ENCODE assay signal across 1 cellular context in genomic region chr6:168116975-168117899, GRCh38.
TF ChIP-seq lines count a peak whose summit lies in the region.

No MANE protein-coding gene starts in this region.

TF ChIP-seq in HepG2, 621 proteins besides CTCF, POLR2A, EP300 and RAD21 (continued from another document and continues in another):
- TF ChIP-seq DZIP1 (CRISPR knock-in tag; IDR thresholded peaks at IDR 0.05): peak; percentile 67; the same call in 1 of the 2 replicates
- TF ChIP-seq SRSF9 (IDR thresholded peaks at IDR 0.05; ENCODE audit: borderline replicate concordance, insufficient read depth, low read depth, low read length, poor library complexity, severe bottlenecking): no peak
- no peak for TF ChIP-seq SP2 (CRISPR knock-in tag; IDR thresholded peaks at IDR 0.05)
- no peak for TF ChIP-seq PAX8 (CRISPR knock-in tag; IDR thresholded peaks at IDR 0.05; ENCODE audit: borderline replicate concordance)
- TF ChIP-seq GPBP1L1 (CRISPR knock-in tag; IDR thresholded peaks at IDR 0.05): no peak
- TF ChIP-seq, protein P1, sequence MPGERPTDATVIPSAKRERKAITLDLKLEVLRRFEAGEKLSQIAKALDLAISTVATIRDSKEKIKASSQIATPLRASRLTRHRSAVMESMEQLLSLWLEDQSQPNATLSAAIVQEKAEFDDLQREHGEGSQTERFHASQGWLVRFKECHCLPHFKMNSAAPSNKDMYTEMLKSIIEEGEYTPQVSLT (CRISPR knock-in tag; IDR thresholded peaks at IDR 0.05; ENCODE audit: borderline replicate concordance, low read depth): no peak
- TF ChIP-seq ZBTB8A (CRISPR knock-in tag; IDR thresholded peaks at IDR 0.05; ENCODE audit: borderline replicate concordance, low read depth): no peak
- TF ChIP-seq RFX5 (IDR thresholded peaks at IDR 0.05; ENCODE audit: low read depth, low read length): 0 out of 2 replicates have a peak, but pooled peaks have one; percentile 10
- no peak for TF ChIP-seq HMG20A (CRISPR knock-in tag; IDR thresholded peaks at IDR 0.05; ENCODE audit: borderline replicate concordance)
- TF ChIP-seq NFKBIZ (CRISPR knock-in tag; IDR thresholded peaks at IDR 0.05): no peak
- TF ChIP-seq, protein P2, sequence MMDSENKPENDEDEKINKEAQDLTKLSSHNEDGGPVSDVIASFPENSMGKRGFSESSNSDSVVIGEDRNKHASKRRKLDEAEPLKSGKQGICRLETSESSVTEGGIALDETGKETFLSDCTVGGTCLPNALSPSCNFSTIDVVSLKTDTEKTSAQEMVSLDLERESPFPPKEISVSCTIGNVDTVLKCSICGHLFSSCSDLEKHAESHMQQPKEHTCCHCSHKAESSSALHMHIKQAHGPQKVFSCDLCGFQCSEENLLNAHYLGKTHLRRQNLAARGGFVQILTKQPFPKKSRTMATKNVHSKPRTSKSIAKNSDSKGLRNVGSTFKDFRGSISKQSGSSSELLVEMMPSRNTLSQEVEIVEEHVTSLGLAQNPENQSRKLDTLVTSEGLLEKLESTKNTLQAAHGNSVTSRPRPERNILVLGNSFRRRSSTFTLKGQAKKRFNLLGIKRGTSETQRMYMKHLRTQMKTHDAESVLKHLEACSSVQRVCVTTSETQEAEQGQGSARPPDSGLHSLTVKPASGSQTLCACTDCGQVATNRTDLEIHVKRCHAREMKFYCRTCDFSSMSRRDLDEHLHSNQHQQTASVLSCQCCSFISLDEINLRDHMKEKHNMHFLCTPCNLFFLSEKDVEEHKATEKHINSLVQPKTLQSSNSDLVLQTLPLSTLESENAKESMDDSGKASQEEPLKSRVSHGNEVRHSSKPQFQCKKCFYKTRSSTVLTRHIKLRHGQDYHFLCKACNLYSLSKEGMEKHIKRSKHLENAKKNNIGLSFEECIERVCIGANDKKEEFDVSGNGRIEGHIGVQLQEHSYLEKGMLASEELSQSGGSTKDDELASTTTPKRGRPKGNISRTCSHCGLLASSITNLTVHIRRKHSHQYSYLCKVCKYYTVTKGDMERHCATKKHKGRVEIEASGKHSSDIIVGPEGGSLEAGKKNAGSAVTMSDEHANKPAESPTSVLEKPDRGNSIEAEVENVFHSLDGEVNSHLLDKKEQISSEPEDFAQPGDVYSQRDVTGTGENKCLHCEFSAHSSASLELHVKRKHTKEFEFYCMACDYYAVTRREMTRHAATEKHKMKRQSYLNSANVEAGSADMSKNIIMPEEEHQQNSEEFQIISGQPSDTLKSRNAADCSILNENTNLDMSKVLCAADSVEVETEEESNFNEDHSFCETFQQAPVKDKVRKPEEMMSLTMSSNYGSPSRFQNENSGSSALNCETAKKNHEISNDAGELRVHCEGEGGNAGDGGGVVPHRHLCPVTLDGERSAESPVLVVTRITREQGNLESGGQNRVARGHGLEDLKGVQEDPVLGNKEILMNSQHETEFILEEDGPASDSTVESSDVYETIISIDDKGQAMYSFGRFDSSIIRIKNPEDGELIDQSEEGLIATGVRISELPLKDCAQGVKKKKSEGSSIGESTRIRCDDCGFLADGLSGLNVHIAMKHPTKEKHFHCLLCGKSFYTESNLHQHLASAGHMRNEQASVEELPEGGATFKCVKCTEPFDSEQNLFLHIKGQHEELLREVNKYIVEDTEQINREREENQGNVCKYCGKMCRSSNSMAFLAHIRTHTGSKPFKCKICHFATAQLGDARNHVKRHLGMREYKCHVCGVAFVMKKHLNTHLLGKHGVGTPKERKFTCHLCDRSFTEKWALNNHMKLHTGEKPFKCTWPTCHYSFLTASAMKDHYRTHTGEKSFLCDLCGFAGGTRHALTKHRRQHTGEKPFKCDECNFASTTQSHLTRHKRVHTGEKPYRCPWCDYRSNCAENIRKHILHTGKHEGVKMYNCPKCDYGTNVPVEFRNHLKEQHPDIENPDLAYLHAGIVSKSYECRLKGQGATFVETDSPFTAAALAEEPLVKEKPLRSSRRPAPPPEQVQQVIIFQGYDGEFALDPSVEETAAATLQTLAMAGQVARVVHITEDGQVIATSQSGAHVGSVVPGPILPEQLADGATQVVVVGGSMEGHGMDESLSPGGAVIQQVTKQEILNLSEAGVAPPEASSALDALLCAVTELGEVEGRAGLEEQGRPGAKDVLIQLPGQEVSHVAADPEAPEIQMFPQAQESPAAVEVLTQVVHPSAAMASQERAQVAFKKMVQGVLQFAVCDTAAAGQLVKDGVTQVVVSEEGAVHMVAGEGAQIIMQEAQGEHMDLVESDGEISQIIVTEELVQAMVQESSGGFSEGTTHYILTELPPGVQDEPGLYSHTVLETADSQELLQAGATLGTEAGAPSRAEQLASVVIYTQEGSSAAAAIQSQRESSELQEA (CRISPR knock-in tag; IDR thresholded peaks at IDR 0.05; ENCODE audit: not compliant biosample characterization): no peak
- no peak for TF ChIP-seq ZNF607 (CRISPR knock-in tag; IDR thresholded peaks at IDR 0.05; ENCODE audit: borderline replicate concordance)
- peak; percentile 36; the same call in 1 of the 2 replicates for TF ChIP-seq SOX5 (CRISPR knock-in tag; IDR thresholded peaks at IDR 0.05; ENCODE audit: borderline replicate concordance)
- TF ChIP-seq HES4 (CRISPR knock-in tag; IDR thresholded peaks at IDR 0.05; ENCODE audit: borderline replicate concordance): 0 out of 2 replicates have a peak, but pooled peaks have one; percentile 31
- TF ChIP-seq IKZF1 (IDR thresholded peaks at IDR 0.05): no peak
- no peak for TF ChIP-seq ZNF335 (CRISPR knock-in tag; IDR thresholded peaks at IDR 0.05)
- TF ChIP-seq NR2F6 (IDR thresholded peaks at IDR 0.05): peak; percentile 81
- TF ChIP-seq NR2F6 (CRISPR knock-in tag; IDR thresholded peaks at IDR 0.05): peak; percentile 89
- TF ChIP-seq ZNF839 (CRISPR knock-in tag; IDR thresholded peaks at IDR 0.05; ENCODE audit: borderline replicate concordance): no peak; the same call in 1 of the 2 replicates
- TF ChIP-seq, protein P3, sequence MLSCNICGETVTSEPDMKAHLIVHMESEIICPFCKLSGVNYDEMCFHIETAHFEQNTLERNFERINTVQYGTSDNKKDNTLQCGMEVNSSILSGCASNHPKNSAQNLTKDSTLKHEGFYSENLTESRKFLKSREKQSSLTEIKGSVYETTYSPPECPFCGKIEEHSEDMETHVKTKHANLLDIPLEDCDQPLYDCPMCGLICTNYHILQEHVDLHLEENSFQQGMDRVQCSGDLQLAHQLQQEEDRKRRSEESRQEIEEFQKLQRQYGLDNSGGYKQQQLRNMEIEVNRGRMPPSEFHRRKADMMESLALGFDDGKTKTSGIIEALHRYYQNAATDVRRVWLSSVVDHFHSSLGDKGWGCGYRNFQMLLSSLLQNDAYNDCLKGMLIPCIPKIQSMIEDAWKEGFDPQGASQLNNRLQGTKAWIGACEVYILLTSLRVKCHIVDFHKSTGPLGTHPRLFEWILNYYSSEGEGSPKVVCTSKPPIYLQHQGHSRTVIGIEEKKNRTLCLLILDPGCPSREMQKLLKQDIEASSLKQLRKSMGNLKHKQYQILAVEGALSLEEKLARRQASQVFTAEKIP (CRISPR knock-in tag; IDR thresholded peaks at IDR 0.05; ENCODE audit: borderline replicate concordance): no peak
- TF ChIP-seq, protein P4, sequence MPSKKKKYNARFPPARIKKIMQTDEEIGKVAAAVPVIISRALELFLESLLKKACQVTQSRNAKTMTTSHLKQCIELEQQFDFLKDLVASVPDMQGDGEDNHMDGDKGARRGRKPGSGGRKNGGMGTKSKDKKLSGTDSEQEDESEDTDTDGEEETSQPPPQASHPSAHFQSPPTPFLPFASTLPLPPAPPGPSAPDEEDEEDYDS (CRISPR knock-in tag; IDR thresholded peaks at IDR 0.05): no peak
- TF ChIP-seq, protein P5, sequence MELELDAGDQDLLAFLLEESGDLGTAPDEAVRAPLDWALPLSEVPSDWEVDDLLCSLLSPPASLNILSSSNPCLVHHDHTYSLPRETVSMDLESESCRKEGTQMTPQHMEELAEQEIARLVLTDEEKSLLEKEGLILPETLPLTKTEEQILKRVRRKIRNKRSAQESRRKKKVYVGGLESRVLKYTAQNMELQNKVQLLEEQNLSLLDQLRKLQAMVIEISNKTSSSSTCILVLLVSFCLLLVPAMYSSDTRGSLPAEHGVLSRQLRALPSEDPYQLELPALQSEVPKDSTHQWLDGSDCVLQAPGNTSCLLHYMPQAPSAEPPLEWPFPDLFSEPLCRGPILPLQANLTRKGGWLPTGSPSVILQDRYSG (CRISPR knock-in tag; IDR thresholded peaks at IDR 0.05): no peak
- TF ChIP-seq JUND (CRISPR knock-in tag; IDR thresholded peaks at IDR 0.05): peak; percentile 83
- no peak for TF ChIP-seq ZNF792 (CRISPR knock-in tag; IDR thresholded peaks at IDR 0.05)
- TF ChIP-seq NFIB (CRISPR knock-in tag; IDR thresholded peaks at IDR 0.05; ENCODE audit: borderline replicate concordance): no peak
- no peak for TF ChIP-seq AKAP8 (CRISPR knock-in tag; IDR thresholded peaks at IDR 0.05)
- TF ChIP-seq ZNF264 (CRISPR knock-in tag; IDR thresholded peaks at IDR 0.05): no peak
- TF ChIP-seq SRSF4 (IDR thresholded peaks at IDR 0.05; ENCODE audit: low read depth, low read length, poor library complexity, severe bottlenecking): no peak
- TF ChIP-seq ZNF343 (CRISPR knock-in tag; IDR thresholded peaks at IDR 0.05): no peak
- TF ChIP-seq ZNF235 (CRISPR knock-in tag; IDR thresholded peaks at IDR 0.05; ENCODE audit: borderline replicate concordance): no peak
- no peak for TF ChIP-seq DMTF1 (CRISPR knock-in tag; IDR thresholded peaks at IDR 0.05)
- TF ChIP-seq PAWR (CRISPR knock-in tag; IDR thresholded peaks at IDR 0.05; ENCODE audit: borderline replicate concordance): no peak
- TF ChIP-seq ZNF790 (CRISPR knock-in tag; IDR thresholded peaks at IDR 0.05; ENCODE audit: borderline replicate concordance): peak; percentile 68; the same call in 1 of the 2 replicates
- TF ChIP-seq GRHL1 (CRISPR knock-in tag; conservative IDR thresholded peaks at IDR 0.05): no peak
- TF ChIP-seq ZNF232 (CRISPR knock-in tag; IDR thresholded peaks at IDR 0.05; ENCODE audit: borderline replicate concordance): no peak
- TF ChIP-seq TFDP2 (CRISPR knock-in tag; IDR thresholded peaks at IDR 0.05): peak; percentile 56
